Comparison of ENCODE assay signal across 13 cellular contexts in the genomic region with DNA sequence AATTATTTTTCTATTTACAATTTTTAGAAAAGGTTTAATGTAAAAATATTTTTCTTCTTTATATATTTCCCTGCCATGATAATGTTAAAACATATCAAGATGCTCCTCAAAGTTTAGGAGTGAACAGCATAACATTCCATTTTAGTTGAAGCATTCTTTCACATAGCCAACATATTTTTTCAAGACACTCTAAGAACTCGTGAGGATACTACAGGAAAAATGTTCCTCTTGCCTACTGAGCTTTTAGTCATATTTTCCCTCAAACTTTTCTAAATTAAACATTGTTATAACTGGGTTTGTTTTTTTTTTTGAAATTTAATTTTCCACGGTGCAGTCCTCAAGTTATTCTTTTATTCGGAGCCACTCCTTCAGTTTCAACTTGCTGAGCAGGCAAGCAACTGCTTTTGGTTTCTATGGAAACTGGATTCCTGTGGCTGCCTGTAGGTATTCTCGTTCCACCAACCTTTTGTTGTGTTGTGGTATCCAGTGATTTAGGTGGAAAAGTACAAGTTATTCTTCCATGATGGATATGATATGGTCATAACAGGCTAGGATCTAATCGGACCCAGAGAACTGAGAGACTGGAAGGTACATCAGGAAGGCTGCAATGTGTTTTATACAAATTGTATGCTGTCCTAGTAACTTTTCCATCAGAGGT.
DNase-seq lines count a peak whose midpoint lies in the region; ATAC-seq and TF ChIP-seq lines count a peak whose summit lies in the region.
"Had no signal": no experiment of that assay in that cellular context is flagged by ENCODE, and none has a peak within 500 bp of the region (broad histone marks: within the 10 kb centered on the region; RNA-seq: fewer than 3 reads in every experiment).

No MANE protein-coding gene starts in this region.

- H3K27ac Mint-ChIP-seq in MCF 10A (ENCODE audit: low read depth, unreplicated experiment): peak overlapping the region; percentile 91
- H3K27ac Mint-ChIP-seq: immature natural killer cell; naive thymus-derived CD8-positive, alpha-beta T cell; T-helper 17 cell had no signal

- H2AFZ ChIP-seq in smooth muscle cell (ENCODE audit: low read depth): no peak overlapping the region

- H3K9me3 Mint-ChIP-seq in MCF 10A (ENCODE audit: unreplicated experiment): peaks cover 14% of the 10 kb centered on the region

- peak overlapping the region; percentile 65 for H3K27ac ChIP-seq in smooth muscle cell (ENCODE audit: low read depth)
- H3K27ac ChIP-seq: testis had no signal

- intact Hi-C loops in MCF 10A (cut with micrococcal nuclease): no loop called here

- H3K36me3 Mint-ChIP-seq in MCF 10A (ENCODE audit: insufficient read depth, unreplicated experiment): no peaks in the 10 kb centered on the region

- no peaks in the 10 kb centered on the region for H4K20me1 ChIP-seq in smooth muscle cell (ENCODE audit: low read depth)

- H3K9me3 ChIP-seq in smooth muscle cell (replicated peaks; ENCODE audit: low read depth): no peaks in the 10 kb centered on the region
- H3K9me3 ChIP-seq: testis had no signal

- H3K36me3 ChIP-seq in smooth muscle cell (ENCODE audit: low read depth): no peaks in the 10 kb centered on the region

- TF ChIP-seq CTCF in MCF 10A (IDR thresholded peaks at IDR 0.05; ENCODE audit: unreplicated experiment) (no peak), smooth muscle cell (IDR thresholded peaks at IDR 0.05; ENCODE audit: borderline replicate concordance, insufficient read depth, poor library complexity, severe bottlenecking) (no peak)

- POLR2A ChIA-PET in MCF 10A (lab: Yijun Ruan, JAX): no interaction called here

- ATAC-seq in GM19463 (IDR thresholded peaks at IDR 0.05; ENCODE audit: unreplicated experiment): no peak
- ATAC-seq: GM12878; naive thymus-derived CD8-positive, alpha-beta T cell; T-helper 17 cell had no signal

- CTCF ChIA-PET in MCF 10A (lab: Yijun Ruan, JAX): interaction anchor here (0.8 kb wide), 1 partner anchor 229 kb away, joined by 5 read pairs; no protein-coding TSS in a partner anchor

- H3K27me3 Mint-ChIP-seq in MCF 10A (ENCODE audit: insufficient read depth, unreplicated experiment): no peaks in the 10 kb centered on the region
- H3K27me3 Mint-ChIP-seq: naive thymus-derived CD8-positive, alpha-beta T cell; T-helper 17 cell had no signal

- peak overlapping the region; percentile 45 for H3K4me3 Mint-ChIP-seq in MCF 10A (ENCODE audit: unreplicated experiment)
- H3K4me3 Mint-ChIP-seq: immature natural killer cell; naive thymus-derived CD8-positive, alpha-beta T cell; T-helper 17 cell had no signal

- H3K27me3 ChIP-seq in smooth muscle cell (ENCODE audit: low read depth): no peaks in the 10 kb centered on the region
- H3K27me3 ChIP-seq: testis had no signal

- 39% methylated on average over 5 of the region's 5 CpGs for WGBS in smooth muscle cell (ENCODE audit: low lambda C conversion rate)

- peak overlapping the region; percentile 17 for H3K4me3 ChIP-seq in smooth muscle cell
- H3K4me3 ChIP-seq: GM12878, testis had no signal

- H3K9ac ChIP-seq in smooth muscle cell (ENCODE audit: low read depth): peak overlapping the region; percentile 75

- DNase-seq in M059J (ENCODE audit: low read depth) (peak; percentile 82), MCF 10A (ENCODE audit: unreplicated experiment) (peak; percentile 19), iris pigment epithelial cell (ENCODE audit: low read depth) (peak; percentile 56), smooth muscle cell (lab: John Stamatoyannopoulos, UW; ENCODE audit: unreplicated experiment) (no peak), hippocampal formation (lab: John Stamatoyannopoulos, UW) (no peak), NCI-H1417 (lab: John Stamatoyannopoulos, UW) (no peak), MV-4-11 (lab: John Stamatoyannopoulos, UW) (no peak)
- DNase-seq: immature natural killer cell; naive thymus-derived CD8-positive, alpha-beta T cell; T-helper 17 cell; testis had no signal

- BruUV-seq in MCF 10A (replicated peaks; lab: Mats Ljungman, UMichigan): no TSS peak

- peak overlapping the region; percentile 80 for H3K4me2 ChIP-seq in smooth muscle cell

- peaks cover 8% of the 10 kb centered on the region for H3K4me1 Mint-ChIP-seq in MCF 10A (ENCODE audit: insufficient read depth, unreplicated experiment)
- H3K4me1 Mint-ChIP-seq: immature natural killer cell; naive thymus-derived CD8-positive, alpha-beta T cell; T-helper 17 cell had no signal

- H3K4me1 ChIP-seq in smooth muscle cell (ENCODE audit: low read depth): peaks cover 12% of the 10 kb centered on the region
- H3K4me1 ChIP-seq: testis had no signal

- no peaks in the 10 kb centered on the region for H3F3A ChIP-seq in smooth muscle cell (ENCODE audit: low read depth)

- H3K79me2 ChIP-seq in smooth muscle cell (ENCODE audit: low read depth): no peaks in the 10 kb centered on the region

Comparison
In these comparisons a context has a peak if more than half of its experiments do, and no peak if none do; other contexts are left out.
1. DNase-seq: peak in M059J (single experiment), MCF 10A (single experiment) and iris pigment epithelial cell (single experiment); none in smooth muscle cell (single experiment), hippocampal formation (0 of 2), NCI-H1417 (0 of 3) and MV-4-11 (single experiment).